16 cellular contexts compared by ENCODE assay signal in the genomic region with DNA sequence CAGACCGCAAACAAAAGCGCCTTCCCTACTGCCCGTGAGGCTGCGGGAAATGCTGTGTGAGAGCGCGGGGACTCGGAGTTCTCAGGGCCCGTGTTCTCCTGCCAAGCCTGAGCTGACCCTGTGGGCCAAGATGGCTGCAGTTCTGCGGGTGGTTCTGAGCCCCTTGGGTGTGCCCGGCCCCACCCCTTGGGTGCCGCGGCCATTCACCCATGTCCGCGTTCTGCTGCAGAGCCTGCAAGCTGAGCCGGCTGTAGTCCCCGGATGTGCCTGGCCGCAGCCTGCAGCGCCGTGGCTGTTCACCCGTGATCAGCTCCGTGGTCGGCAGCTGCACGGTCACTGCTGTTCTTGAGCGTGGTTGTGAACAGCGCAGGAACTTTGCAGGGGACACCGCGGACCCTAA. TPM values are rescaled to one million over a fixed set of nuclear protein-coding genes. Genes with fewer than 3 reads are reported as not detected.
DNase-seq lines count a peak whose midpoint lies in the region; ATAC-seq, FAIRE-seq and TF ChIP-seq lines count a peak whose summit lies in the region.
"Had no signal": no experiment of that assay in that cellular context is flagged by ENCODE, and none has a peak within 500 bp of the region (broad histone marks: within the 10 kb centered on the region; RNA-seq: fewer than 3 reads in every experiment).

No MANE protein-coding gene starts in this region.

- H3K27ac ChIP-seq in GM12878 (ENCODE audit: control insufficient read depth, insufficient read depth), result peak overlapping the region; percentile 76
- H3K27ac ChIP-seq: esophagus muscularis mucosa had no signal

- no peak for TF ChIP-seq EP300 in GM12878 (IDR thresholded peaks at IDR 0.05; ENCODE audit: borderline replicate concordance in 1 of 2, control insufficient read depth in 1 of 2, low read depth in 2 of 2, low read length in 2 of 2)

- ATAC-seq in GM12878, result peak; percentile 64
- ATAC-seq in stimulated activated memory B cell treated with anti-CD40 and anti-IgM and Interleukin-4, amounts not matched to agents 10 μg/mL and 1 μg/mL and 100 μg/mL, for 72 hours, result peak; percentile 71
- ATAC-seq: heart right ventricle had no signal

- peaks cover 43% of the 10 kb centered on the region for H3K4me1 Mint-ChIP-seq in activated naive CD4-positive, alpha-beta T cell treated with anti-CD3 and anti-CD28 coated beads, Interleukin-2, amount 10 ng/mL, durations not matched to agents 7 days and 5 days
- H3K4me1 Mint-ChIP-seq in IgD-negative memory B cell, result peaks cover 21 to 29% (median 23%) of the 10 kb centered on the region in 3 donors
- peaks cover 10% of the 10 kb centered on the region for H3K4me1 Mint-ChIP-seq in stimulated activated memory B cell treated with anti-CD40 and anti-IgM and Interleukin-4, amounts not matched to agents 10 μg/mL and 1 μg/mL and 100 μg/mL, for 72 hours

- H3K9ac ChIP-seq in GM12878 (ENCODE audit: control insufficient read depth, insufficient read depth, low read length), result no peak overlapping the region

- H3K27me3 Mint-ChIP-seq in activated naive CD4-positive, alpha-beta T cell treated with anti-CD3 and anti-CD28 coated beads, Interleukin-2, amount 10 ng/mL, durations not matched to agents 7 days and 5 days, result no peaks in the 10 kb centered on the region
- H3K27me3 Mint-ChIP-seq in IgD-negative memory B cell, result no peaks in the 10 kb centered on the region
- H3K27me3 Mint-ChIP-seq in stimulated activated memory B cell treated with anti-CD40 and anti-IgM and Interleukin-4, amounts not matched to agents 10 μg/mL and 1 μg/mL and 100 μg/mL, for 72 hours, result no peaks in the 10 kb centered on the region

- BruUV-seq in GM12878 (replicated peaks; lab: Mats Ljungman, UMichigan), result no TSS peak

- no peak for TF ChIP-seq RAD21 in GM12878 (IDR thresholded peaks at IDR 0.05; ENCODE audit: insufficient read depth, low read depth, low read length)

- peak overlapping the region; percentile 98 for H3K4me2 ChIP-seq in GM12878 (ENCODE audit: control insufficient read depth, insufficient read depth)

- CTCF ChIA-PET in activated naive CD4-positive, alpha-beta T cell treated with anti-CD3 and anti-CD28 coated beads, Interleukin-2, amount 10 ng/mL, durations not matched to agents 7 days and 5 days (lab: Charles Lee), result no interaction called here
- CTCF ChIA-PET in GM12878 (lab: Yijun Ruan, JAX), result interaction anchor here (0.5 kb wide), 1 partner anchor 9 kb away, joined by 4 read pairs; no protein-coding TSS in a partner anchor

- no peak for TF ChIP-seq CTCF in GM12878 (IDR thresholded peaks at IDR 0.05 in 2 of 3, conservative IDR thresholded peaks at IDR 0.05 in 1 of 3; ENCODE audit: control insufficient read depth in 2 of 3, extremely low read depth in 1 of 3, insufficient read depth in 1 of 3, low read depth in 3 of 3, low read length in 3 of 3)

- no peaks in the 10 kb centered on the region for H3K9me3 Mint-ChIP-seq in activated naive CD4-positive, alpha-beta T cell treated with anti-CD3 and anti-CD28 coated beads, Interleukin-2, amount 10 ng/mL, durations not matched to agents 7 days and 5 days
- H3K9me3 Mint-ChIP-seq in IgD-negative memory B cell, result no peaks in the 10 kb centered on the region
- H3K9me3 Mint-ChIP-seq in stimulated activated memory B cell treated with anti-CD40 and anti-IgM and Interleukin-4, amounts not matched to agents 10 μg/mL and 1 μg/mL and 100 μg/mL, for 72 hours, result no peaks in the 10 kb centered on the region

- intact Hi-C loops in GM12878 (cut with micrococcal nuclease; ENCODE audit: unreplicated experiment), result no loop called here

- DNase-seq in activated naive CD4-positive, alpha-beta T cell treated with anti-CD3 and anti-CD28 coated beads, Interleukin-2, amount 10 ng/mL, durations not matched to agents 7 days and 5 days, result no peak
- no peak for DNase-seq in activated naive CD4-positive, alpha-beta T cell treated with Interleukin-2 at 50 U/mL for 16 hours
- DNase-seq in GM12878 (ENCODE audit: low read depth, low spot score) (no peak), mesenteric fat pad (ENCODE audit: low spot score) (no peak), DMS114 treated with DMSO at 0.1 percent for 48 hours (lab: John Stamatoyannopoulos, UW; ENCODE audit: unreplicated experiment) (no peak)
- no peak for DNase-seq in effector CD4-positive, alpha-beta T cell
- DNase-seq: amygdala, heart right ventricle, KG1, kidney glomerular epithelial cell, NCI-H524 treated with DMSO at 0.1 percent for 48 hours had no signal

- WGBS in GM12878 (ENCODE audit: insufficient coverage, insufficient replicate concordance, low lambda C conversion rate, missing lambda C conversion rate), result 44% methylated on average over 22 of the region's 27 CpGs

- no peaks in the 10 kb centered on the region for H4K20me1 ChIP-seq in GM12878 (ENCODE audit: control insufficient read depth, insufficient read depth)

- H3K79me2 ChIP-seq in GM12878 (ENCODE audit: control insufficient read depth, insufficient read depth, low read length), result no peaks in the 10 kb centered on the region; the same call in 1 of the 2 replicates

- POLR2A ChIA-PET in GM12878 (lab: Charles Lee), result interaction anchor here (1.2 to 1.5 kb wide), 2 partner anchors 9 to 16 kb away, joined by 4 read pairs; no protein-coding TSS in a partner anchor

- in situ Hi-C loops in GM12878 (cut with MboI), result no loop called here

- peaks cover 32% of the 10 kb centered on the region for H3K4me1 ChIP-seq in GM12878 (ENCODE audit: control insufficient read depth, insufficient read depth, low read length)

- no peak overlapping the region for H3K4me3 ChIP-seq in GM12878
- H3K4me3 ChIP-seq: esophagus muscularis mucosa had no signal

- no peaks in the 10 kb centered on the region for H3K9me3 ChIP-seq in GM12878 (replicated peaks; ENCODE audit: control insufficient read depth, insufficient read depth, low read length)
- H3K9me3 ChIP-seq: esophagus muscularis mucosa, heart right ventricle had no signal

- no peak overlapping the region for H2AFZ ChIP-seq in GM12878 (ENCODE audit: control insufficient read depth, low read depth, low read length)

- peaks cover 45% of the 10 kb centered on the region for H3K36me3 Mint-ChIP-seq in activated naive CD4-positive, alpha-beta T cell treated with anti-CD3 and anti-CD28 coated beads, Interleukin-2, amount 10 ng/mL, durations not matched to agents 7 days and 5 days
- peaks cover 10% of the 10 kb centered on the region for H3K36me3 Mint-ChIP-seq in IgD-negative memory B cell
- peaks cover 46% of the 10 kb centered on the region for H3K36me3 Mint-ChIP-seq in stimulated activated memory B cell treated with anti-CD40 and anti-IgM and Interleukin-4, amounts not matched to agents 10 μg/mL and 1 μg/mL and 100 μg/mL, for 72 hours

- H3K4me3 Mint-ChIP-seq in activated naive CD4-positive, alpha-beta T cell treated with anti-CD3 and anti-CD28 coated beads, Interleukin-2, amount 10 ng/mL, durations not matched to agents 7 days and 5 days, result peak overlapping the region; percentile 76
- H3K4me3 Mint-ChIP-seq in IgD-negative memory B cell, result peak overlapping the region; percentile 78 to 95 (median 88)
- peak overlapping the region; percentile 81 for H3K4me3 Mint-ChIP-seq in stimulated activated memory B cell treated with anti-CD40 and anti-IgM and Interleukin-4, amounts not matched to agents 10 μg/mL and 1 μg/mL and 100 μg/mL, for 72 hours

- TF ChIP-seq POLR2A in GM12878 (IDR thresholded peaks at IDR 0.05; ENCODE audit: low read depth, low read length), result peak; percentile 56

- SMC1A ChIA-PET in GM12878 (lab: Charles Lee; ENCODE audit: uncharacterized antibody, unreplicated experiment), result interaction anchor here (0.9 kb wide), 1 partner anchor 142 kb away, joined by 3 read pairs; no protein-coding TSS in a partner anchor

- no peaks in the 10 kb centered on the region for H3K27me3 ChIP-seq in GM12878 (replicated peaks in 1 of 2; ENCODE audit: control insufficient read depth in 2 of 2, insufficient read depth in 2 of 2, low read length in 1 of 2)
- H3K27me3 ChIP-seq: esophagus muscularis mucosa, heart right ventricle had no signal

- H3K27ac Mint-ChIP-seq in activated naive CD4-positive, alpha-beta T cell treated with anti-CD3 and anti-CD28 coated beads, Interleukin-2, amount 10 ng/mL, durations not matched to agents 7 days and 5 days, result peak overlapping the region; percentile 98
- H3K27ac Mint-ChIP-seq in IgD-negative memory B cell, result peak overlapping the region in 2 of 3 donors; percentile 89 to 98
- H3K27ac Mint-ChIP-seq in stimulated activated memory B cell treated with anti-CD40 and anti-IgM and Interleukin-4, amounts not matched to agents 10 μg/mL and 1 μg/mL and 100 μg/mL, for 72 hours, result no peak overlapping the region

- RAD21 ChIA-PET in GM12878 (lab: Charles Lee; ENCODE audit: unreplicated experiment), result interaction anchor here (0.7 to 2.1 kb wide), 4 partner anchors 15 to 74 kb away, joined by 5 to 7 read pairs (median 5); partner anchors contain the start of gene ACSF3

- peaks cover 14 to 18% of the 10 kb centered on the region in 2 experiments; a peak in 3 of 4 replicates for H3K36me3 ChIP-seq in GM12878 (ENCODE audit: control insufficient read depth in 2 of 2, insufficient read depth in 2 of 2, low read length in 1 of 2)

- no peak for FAIRE-seq in GM12878 (lab: Jason Lieb, UNC)
- FAIRE-seq: colon had no signal

RNA-seq across cellular contexts. Expression of gene ACSF3, which starts 20.0 kb away (rescaled TPM):
- polyA plus RNA-seq in IgD-negative memory B cell (53.9 TPM), GM12878 (2011; rRNA removed) (15.1 and 17.8 TPM in 2 replicates), GM12878 (2014; fragmentation: Illumina TruSeq; extraction: Trizol) (15.6 and 16.9 TPM in 2 replicates), GM12878 (2014; fragmentation: Nextera tagmentation; extraction: Ambion mirVana) (1 to 10 TPM; 1.0 to 3.5 TPM), GM12878 (2014; rRNA removed) (36.8 and 39.3 TPM in 2 replicates), GM12878 (2016; fragmentation: Nextera tagmentation; extraction: Ambion mirVana) (10 to 100 TPM; 35.0 to 44.4 TPM)
- total RNA-seq in GM12878 (2013; cell fraction: nucleolus; rRNA removed), result 60.4 and 72.7 TPM in 2 replicates
- total RNA-seq in GM12878 (2014; rRNA removed) (30.9 and 32.8 TPM in 2 replicates), GM12878 (2014; rRNA removed; fragmentation: Illumina TruSeq; extraction: Trizol) (18.5 and 20.7 TPM in 2 replicates), GM12878 (2021) (36.1 and 43.8 TPM in 2 replicates), mesenteric fat pad (24.1 TPM)
- 7.5 TPM for polyA plus RNA-seq in GM12878 (2011; ENCODE audit: low read depth)
- 18.1 and 23.3 TPM in 2 replicates for polyA plus RNA-seq in GM12878 (2011; cell fraction: cytosol; rRNA removed)
- 28.8 and 39.9 TPM in 2 replicates for polyA plus RNA-seq in GM12878 (2011; cell fraction: nucleus; rRNA removed)
- 23.9 and 24.2 TPM in 2 replicates for polyA plus RNA-seq in GM12878 (2012)
- polyA minus RNA-seq in GM12878 (2011; rRNA and poly(A)+ RNA removed), result 16.5 and 25.4 TPM in 2 replicates
- polyA minus RNA-seq in GM12878 (2011; cell fraction: cytosol; rRNA and poly(A)+ RNA removed), result 18.8 and 21.5 TPM in 2 replicates
- polyA minus RNA-seq in GM12878 (2011; cell fraction: nucleus; rRNA and poly(A)+ RNA removed), result 13.2 and 18.4 TPM in 2 replicates

RNA-seq across cellular contexts. Expression of gene CDH15, which starts 57.9 kb away (rescaled TPM):
- polyA plus RNA-seq in IgD-negative memory B cell, result not detected
- not detected in 2 replicates for total RNA-seq in GM12878 (2013; cell fraction: nucleolus; rRNA removed)
- 0.06 TPM in 1 of 2 replicates, not detected in the other for total RNA-seq in GM12878 (2014; rRNA removed)
- not detected in 2 replicates for total RNA-seq in GM12878 (2014; rRNA removed; fragmentation: Illumina TruSeq; extraction: Trizol)
- not detected in 2 replicates for total RNA-seq in GM12878 (2021)
- polyA plus RNA-seq in GM12878 (2011; ENCODE audit: low read depth), result not detected
- polyA plus RNA-seq in GM12878 (2011; rRNA removed), result not detected in 2 replicates
- polyA plus RNA-seq in GM12878 (2011; cell fraction: cytosol; rRNA removed), result not detected in 2 replicates
- not detected in 2 replicates for polyA plus RNA-seq in GM12878 (2011; cell fraction: nucleus; rRNA removed)
- polyA plus RNA-seq in GM12878 (2012), result 0.20 TPM in 1 of 2 replicates, not detected in the other
- not detected in 2 replicates for polyA plus RNA-seq in GM12878 (2014; fragmentation: Illumina TruSeq; extraction: Trizol)
- polyA plus RNA-seq in GM12878 (2014; fragmentation: Nextera tagmentation; extraction: Ambion mirVana), result under 1 TPM in 1 of 2 experiments, not detected in 1; 0.02 TPM
- 0.05 TPM in 1 of 2 replicates, not detected in the other for polyA plus RNA-seq in GM12878 (2014; rRNA removed)
- not detected for polyA plus RNA-seq in GM12878 (2016; fragmentation: Nextera tagmentation; extraction: Ambion mirVana)
- polyA minus RNA-seq in GM12878 (2011; rRNA and poly(A)+ RNA removed), result not detected in 2 replicates
- polyA minus RNA-seq in GM12878 (2011; cell fraction: cytosol; rRNA and poly(A)+ RNA removed), result not detected in 2 replicates
- polyA minus RNA-seq in GM12878 (2011; cell fraction: nucleus; rRNA and poly(A)+ RNA removed), result not detected in 2 replicates
- total RNA-seq in mesenteric fat pad, result not detected
- total RNA-seq: Daoy had no signal
